In genomic region chr16:57503366-57503765, GRCh38 we compare ENCODE assay signal across 16 cellular contexts. TPM values are rescaled to one million over a fixed set of nuclear protein-coding genes. Genes with fewer than 3 reads are reported as not detected.
A peak's percentile ranks its signal among the peaks of the same experiment; 100 is the strongest.
DNase-seq lines count a peak whose midpoint lies in the region; ATAC-seq, FAIRE-seq and TF ChIP-seq lines count a peak whose summit lies in the region.
"Had no signal": no experiment of that assay in that cellular context is flagged by ENCODE, and none has a peak within 500 bp of the region (broad histone marks: within the 10 kb centered on the region; RNA-seq: fewer than 3 reads in every experiment).

No MANE protein-coding gene starts in this region.

- no peak overlapping the region for H3K27ac Mint-ChIP-seq in Caco-2 (ENCODE audit: unreplicated experiment)
- peak overlapping the region in 1 of 7 donors; percentile 7 for H3K27ac Mint-ChIP-seq in CD4-positive, alpha-beta memory T cell

- FAIRE-seq in kidney (lab: Jason Lieb, UNC), result no peak
- FAIRE-seq: urothelium cell line had no signal

- no peaks in the 10 kb centered on the region for H3K9me3 Mint-ChIP-seq in Caco-2 (ENCODE audit: unreplicated experiment)
- no peaks in the 10 kb centered on the region for H3K9me3 Mint-ChIP-seq in CD4-positive, alpha-beta memory T cell

- CTCF ChIA-PET in Caco-2 (lab: Charles Lee), result no interaction called here
- CTCF ChIA-PET in CD4-positive, alpha-beta memory T cell (lab: Charles Lee; ENCODE audit: partially characterized antibody), result interaction anchor here (0.6 kb wide), 1 partner anchor 17 kb away, joined by 3 read pairs; no protein-coding TSS in a partner anchor

- H3K9me3 ChIP-seq in BLaER1, result no peaks in the 10 kb centered on the region
- no peaks in the 10 kb centered on the region for H3K9me3 ChIP-seq in kidney (ENCODE audit: control insufficient read depth in 1 of 2, low read length in 2 of 2)
- no peaks in the 10 kb centered on the region for H3K9me3 ChIP-seq in Caco-2
- no peaks in the 10 kb centered on the region for H3K9me3 ChIP-seq in CD4-positive, alpha-beta memory T cell (ENCODE audit: control insufficient read depth in 1 of 2, low read length in 2 of 2)
- H3K9me3 ChIP-seq: adrenal gland, mucosa of descending colon, prostate gland had no signal

- intact Hi-C loops in kidney (cut with DNase I), result no loop called here
- intact Hi-C loops in Caco-2 (cut with micrococcal nuclease; ENCODE audit: unreplicated experiment), result no loop called here
- intact Hi-C loops in CD4-positive, alpha-beta memory T cell (cut with micrococcal nuclease), result no loop called here

- TF ChIP-seq CTCF in kidney (IDR thresholded peaks at IDR 0.05; ENCODE audit: borderline replicate concordance, extremely low read depth, insufficient read depth), result no peak
- TF ChIP-seq CTCF in Caco-2 (IDR thresholded peaks at IDR 0.05; ENCODE audit: insufficient read depth in 1 of 2, low read depth in 1 of 2, low read length in 1 of 2, severe bottlenecking in 1 of 2, unreplicated experiment in 1 of 2), result no peak

- H3K4me3 ChIP-seq in BLaER1 (no peak overlapping the region), kidney (ENCODE audit: low read length in 2 of 2) (no peak overlapping the region), Caco-2 (ENCODE audit: low read depth, low read length) (no peak overlapping the region)
- H3K4me3 ChIP-seq in CD4-positive, alpha-beta memory T cell (ENCODE audit: low read length in 2 of 2), result no peak overlapping the region
- H3K4me3 ChIP-seq: adrenal gland, mucosa of descending colon, prostate gland, SK-N-MC had no signal

- no peaks in the 10 kb centered on the region for H3K27me3 Mint-ChIP-seq in Caco-2 (ENCODE audit: insufficient read depth, unreplicated experiment)
- H3K27me3 Mint-ChIP-seq in CD4-positive, alpha-beta memory T cell, result no peaks in the 10 kb centered on the region

- peaks cover 7% of the 10 kb centered on the region for H3K4me1 Mint-ChIP-seq in Caco-2 (ENCODE audit: low read depth, unreplicated experiment)
- peaks cover 3 to 11% (median 9%) of the 10 kb centered on the region in 4 donors for H3K4me1 Mint-ChIP-seq in CD4-positive, alpha-beta memory T cell

- DNase-seq in HUDEP-2 (lab: John Stamatoyannopoulos, UW; ENCODE audit: unreplicated experiment in 76 of 76) (peak in 46 of 76 experiments; percentile 4 to 74 (median 32)), NCI-H345 (lab: John Stamatoyannopoulos, UW) (peak; percentile 84), kidney (peak; percentile 47), Caco-2 (no peak)
- no peak for DNase-seq in CD4-positive, alpha-beta memory T cell
- DNase-seq: activated CD4-positive, CD25-positive, alpha-beta regulatory T cell treated with anti-CD3 and anti-CD28 coated beads, Interleukin-2, amount 50 U/mL, for 72 hours; adrenal gland; mucosa of descending colon had no signal

- H3K36me3 ChIP-seq in BLaER1, result no peaks in the 10 kb centered on the region
- H3K36me3 ChIP-seq in kidney (ENCODE audit: control insufficient read depth in 1 of 2, insufficient read depth in 2 of 2, low read length in 2 of 2), result no peaks in the 10 kb centered on the region
- H3K36me3 ChIP-seq in Caco-2 (ENCODE audit: control insufficient read depth, insufficient read depth, low read length), result no peaks in the 10 kb centered on the region
- no peaks in the 10 kb centered on the region for H3K36me3 ChIP-seq in CD4-positive, alpha-beta memory T cell (ENCODE audit: insufficient read depth, low read length)
- H3K36me3 ChIP-seq: adrenal gland, prostate gland had no signal

- H3K36me3 Mint-ChIP-seq in Caco-2 (ENCODE audit: insufficient read depth, unreplicated experiment), result no peaks in the 10 kb centered on the region
- no peaks in the 10 kb centered on the region for H3K36me3 Mint-ChIP-seq in CD4-positive, alpha-beta memory T cell

- H3K4me1 ChIP-seq in BLaER1 (peaks cover 80% of the 10 kb centered on the region), kidney (ENCODE audit: control insufficient read depth in 1 of 2, insufficient read depth in 1 of 2, low read depth in 1 of 2, low read length in 2 of 2) (peaks cover 0 to 2% of the 10 kb centered on the region in 2 donors), Caco-2 (no peaks in the 10 kb centered on the region; the same call in 1 of the 2 replicates)
- peaks cover 12% of the 10 kb centered on the region for H3K4me1 ChIP-seq in CD4-positive, alpha-beta memory T cell (ENCODE audit: insufficient read depth, low read length)
- H3K4me1 ChIP-seq: adrenal gland, prostate gland had no signal

- POLR2A ChIA-PET in Caco-2 (lab: Charles Lee), result no interaction called here
- POLR2A ChIA-PET in CD4-positive, alpha-beta memory T cell (lab: Charles Lee; ENCODE audit: partially characterized antibody), result no interaction called here

- no TSS peak for BruUV-seq in Caco-2 (replicated peaks; lab: Mats Ljungman, UMichigan)

- ATAC-seq in HG03135 (IDR thresholded peaks at IDR 0.05; ENCODE audit: unreplicated experiment), result no peak
- no peak for ATAC-seq in HG02870 (IDR thresholded peaks at IDR 0.05; ENCODE audit: unreplicated experiment)
- ATAC-seq: mucosa of descending colon had no signal

- H3K4me3 Mint-ChIP-seq in Caco-2 (ENCODE audit: unreplicated experiment), result no peak overlapping the region
- H3K4me3 Mint-ChIP-seq in CD4-positive, alpha-beta memory T cell, result no peak overlapping the region

- peak overlapping the region; percentile 90 for H3K4me2 ChIP-seq in BLaER1

- peak overlapping the region; percentile 21; the same call in 1 of the 2 replicates for H3K9ac ChIP-seq in BLaER1
- H3K9ac ChIP-seq in kidney (ENCODE audit: low read length in 2 of 2), result no peak overlapping the region

- no peaks in the 10 kb centered on the region for H4K20me1 ChIP-seq in BLaER1

- H3K27me3 ChIP-seq in BLaER1 (no peaks in the 10 kb centered on the region), Caco-2 (replicated peaks; ENCODE audit: control insufficient read depth, insufficient read depth, low read length) (no peaks in the 10 kb centered on the region)
- H3K27me3 ChIP-seq in CD4-positive, alpha-beta memory T cell (ENCODE audit: insufficient read depth, low read length), result no peaks in the 10 kb centered on the region
- H3K27me3 ChIP-seq: adrenal gland had no signal

- H3K27ac ChIP-seq in BLaER1 (no peak overlapping the region), kidney (ENCODE audit: low read depth in 2 of 2, low read length in 2 of 2) (no peak overlapping the region)
- H3K27ac ChIP-seq in CD4-positive, alpha-beta memory T cell (ENCODE audit: low read depth, low read length), result no peak overlapping the region
- H3K27ac ChIP-seq: adrenal gland, prostate gland, SK-N-MC had no signal

RNA-seq across cellular contexts. Expression of gene DOK4, which starts 17.1 kb away (rescaled TPM):
- total RNA-seq in kidney, result 63.7 TPM
- 57.2 TPM for polyA plus RNA-seq in kidney (ENCODE audit: insufficient read depth, low read depth, low replicate concordance)
- 111 and 122 TPM in 2 replicates for total RNA-seq in Caco-2 (2022)
- total RNA-seq in CD4-positive, alpha-beta memory T cell, result 1 to 10 TPM; 2.8 to 3.0 TPM
- polyA plus RNA-seq in CD4-positive, alpha-beta memory T cell, result 1 to 10 TPM; 1.7 to 2.7 TPM

RNA-seq across cellular contexts. Expression of gene CCDC102A, which starts 33.0 kb away (rescaled TPM):
- total RNA-seq in kidney (11.9 TPM), Caco-2 (2022) (9.1 and 11.8 TPM in 2 replicates)
- 5.7 TPM for polyA plus RNA-seq in kidney (ENCODE audit: insufficient read depth, low read depth, low replicate concordance)
- 1 to 10 TPM; 4.7 to 5.4 TPM for total RNA-seq in CD4-positive, alpha-beta memory T cell
- polyA plus RNA-seq in CD4-positive, alpha-beta memory T cell, result 1 to 10 TPM; 1.2 to 9.9 TPM

RNA-seq across cellular contexts. Expression of gene ADGRG5, which starts 39.1 kb away (rescaled TPM):
- total RNA-seq in kidney (2.2 TPM), Caco-2 (2022) (4.6 and 5.2 TPM in 2 replicates)
- 0.15 TPM for polyA plus RNA-seq in kidney (ENCODE audit: insufficient read depth, low read depth, low replicate concordance)
- 1 to 10 TPM; 1.5 to 3.0 TPM for total RNA-seq in CD4-positive, alpha-beta memory T cell
- polyA plus RNA-seq in CD4-positive, alpha-beta memory T cell, result 1 to 10 TPM; 2.3 to 3.8 TPM
- total RNA-seq: dermis microvascular lymphatic vessel endothelial cell, fibroblast of villous mesenchyme had no signal

RNA-seq across cellular contexts. Expression of gene POLR2C, which starts 40.9 kb away (rescaled TPM):
- 58.9 TPM for total RNA-seq in kidney
- 68.9 TPM for polyA plus RNA-seq in kidney (ENCODE audit: insufficient read depth, low read depth, low replicate concordance)
- total RNA-seq in Caco-2 (2022), result 100 and 102 TPM in 2 replicates
- 10 to 100 TPM; 71.4 to 78.1 TPM for total RNA-seq in CD4-positive, alpha-beta memory T cell
- 10 to 100 TPM; 35.7 to 58.3 TPM for polyA plus RNA-seq in CD4-positive, alpha-beta memory T cell

RNA-seq across cellular contexts. Expression of gene COQ9, which starts 56.1 kb away (rescaled TPM):
- 78.0 TPM for total RNA-seq in kidney
- polyA plus RNA-seq in kidney (ENCODE audit: insufficient read depth, low read depth, low replicate concordance), result 200 TPM
- total RNA-seq in Caco-2 (2022), result 50.9 and 54.2 TPM in 2 replicates
- total RNA-seq in CD4-positive, alpha-beta memory T cell, result 10 to 100 TPM; 35.3 to 37.7 TPM
- polyA plus RNA-seq in CD4-positive, alpha-beta memory T cell, result 10 to 100 TPM; 26.8 to 27.9 TPM

Comparison
In these comparisons a context has a peak if more than half of its experiments do, and no peak if none do; other contexts are left out.
1. DNase-seq: peak in HUDEP-2 (46 of 76), NCI-H345 (single experiment) and kidney (single experiment); none in Caco-2 (0 of 2) and CD4-positive, alpha-beta memory T cell (0 of 5).
2. RNA of gene DOK4, which starts 17.1 kb away (total RNA-seq): 111 to 122 TPM in Caco-2 and 63.7 TPM in kidney (single experiment); 2.8 to 3.0 TPM in CD4-positive, alpha-beta memory T cell; every median in the first group is over 10 times any median in the second.